In the genomic region with DNA sequence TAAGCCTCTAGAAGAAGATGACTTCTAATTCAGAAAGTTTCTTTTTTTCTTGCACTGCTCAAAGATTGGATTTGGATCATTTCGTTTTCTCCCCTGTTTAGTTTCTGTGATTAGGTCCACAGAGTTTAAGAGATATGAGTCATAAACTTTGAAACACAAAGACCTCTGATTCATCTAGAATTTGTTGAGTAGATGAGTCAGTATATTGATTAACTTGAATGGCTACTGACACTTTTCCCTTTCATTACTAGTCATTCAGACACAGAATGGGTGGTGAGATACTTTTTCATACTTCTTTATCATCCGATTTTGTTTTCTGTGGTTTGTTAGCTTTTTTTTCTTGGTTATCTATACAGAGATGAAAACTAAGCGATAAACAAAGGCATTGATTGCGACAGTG, we compare ENCODE assay signal across 12 cellular contexts. TPM values are rescaled to one million over a fixed set of nuclear protein-coding genes. Genes with fewer than 3 reads are reported as not detected.
DNase-seq lines count a peak whose midpoint lies in the region; ATAC-seq lines count a peak whose summit lies in the region.
"Had no signal": no experiment of that assay in that cellular context is flagged by ENCODE, and none has a peak within 500 bp of the region (broad histone marks: within the 10 kb centered on the region; RNA-seq: fewer than 3 reads in every experiment).

No MANE protein-coding gene starts in this region.

- DNase-seq in astrocyte of the hippocampus (ENCODE audit: low read depth, low spot score), result peak; percentile 1
- no peak for DNase-seq in NCI-H2171 treated with DMSO at 0.1 percent for 48 hours (lab: John Stamatoyannopoulos, UW)
- DNase-seq in globus pallidus (ENCODE audit: low spot score), result no peak
- no peak for DNase-seq in DMS114 treated with DMSO at 0.1 percent for 48 hours (lab: John Stamatoyannopoulos, UW; ENCODE audit: unreplicated experiment)
- DNase-seq in dermis blood vessel endothelial cell, result no peak
- DNase-seq: cerebellar nuclear complex, COR-L47, glutamatergic neuron, NCI-H526 treated with DMSO at 0.1 percent for 48 hours had no signal

- ATAC-seq in GM18868 (IDR thresholded peaks at IDR 0.05; ENCODE audit: unreplicated experiment) (peak; percentile 95), GM21423 (IDR thresholded peaks at IDR 0.05; ENCODE audit: unreplicated experiment) (peak; percentile 94), HG03097 (IDR thresholded peaks at IDR 0.05; ENCODE audit: low FRiP score, unreplicated experiment) (peak; percentile 97)

RNA-seq across cellular contexts. Expression of gene AFF2, which starts 34.1 kb away (rescaled TPM):
- total RNA-seq in dermis blood vessel endothelial cell, result under 0.01 TPM in 1 of 2 replicates, not detected in the other
